26 cellular contexts compared by ENCODE assay signal in the genomic region with DNA sequence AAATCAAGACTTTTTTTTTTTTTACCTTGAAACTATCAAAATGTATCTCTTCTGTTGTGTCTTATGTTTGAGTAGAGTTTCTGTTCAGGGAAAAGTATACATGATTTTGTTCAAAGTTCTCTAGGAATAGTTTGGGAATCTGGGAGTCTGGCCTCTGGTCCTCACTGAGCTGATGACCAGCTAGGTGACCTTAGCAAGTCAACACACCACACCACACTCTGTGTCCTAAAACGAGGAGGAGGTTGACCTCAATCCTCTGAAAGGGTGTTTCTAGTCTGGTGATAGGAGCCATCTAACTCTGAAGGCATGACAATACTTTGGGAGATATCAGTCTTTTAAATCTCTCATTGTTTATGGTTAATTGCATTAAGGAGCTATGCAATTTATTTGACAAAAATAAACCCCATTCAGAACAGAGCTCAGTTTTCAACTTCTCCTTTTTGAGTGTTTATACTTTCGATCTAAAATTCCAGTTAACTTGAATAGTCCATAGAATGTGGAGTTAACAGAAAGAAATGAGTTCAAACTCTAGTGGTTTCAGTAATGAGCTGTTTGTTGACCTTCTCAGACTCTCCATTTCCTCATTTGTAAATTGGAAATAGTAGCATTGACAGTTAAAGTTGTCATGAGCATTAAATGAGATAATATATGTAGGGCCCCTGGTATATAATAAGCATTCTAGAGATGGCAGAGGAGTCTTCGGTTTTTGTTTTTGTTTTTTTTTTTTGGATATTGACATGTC.
"Had no signal": no experiment of that assay in that cellular context is flagged by ENCODE, and none has a peak within 500 bp of the region (broad histone marks: within the 10 kb centered on the region; RNA-seq: fewer than 3 reads in every experiment).

No MANE protein-coding gene starts in this region.

- H3K27me3 Mint-ChIP-seq: dendritic cell treated with granulocyte-macrophage colony-stimulating factor and Interleukin-4, amounts not matched to agents 40 ng/mL and 50 ng/mL, for 4 days; effector memory CD8-positive, alpha-beta T cell had no signal

- H3K27ac Mint-ChIP-seq: dendritic cell treated with granulocyte-macrophage colony-stimulating factor and Interleukin-4, amounts not matched to agents 40 ng/mL and 50 ng/mL, for 4 days; effector memory CD8-positive, alpha-beta T cell; nephron had no signal

- FAIRE-seq: colon, kidney, pancreas had no signal

- H3K27me3 ChIP-seq: esophagus squamous epithelium, spleen, stomach, transverse colon had no signal

- H3K36me3 ChIP-seq: esophagus squamous epithelium, pancreas, spleen, stomach, thoracic aorta, transverse colon had no signal

- H3K27ac ChIP-seq: esophagus squamous epithelium, pancreas, psoas muscle, spleen, stomach, thoracic aorta, transverse colon had no signal

- H3K4me3 Mint-ChIP-seq: dendritic cell treated with granulocyte-macrophage colony-stimulating factor and Interleukin-4, amounts not matched to agents 40 ng/mL and 50 ng/mL, for 4 days; effector memory CD8-positive, alpha-beta T cell; nephron had no signal

- DNase-seq: effector memory CD8-positive, alpha-beta T cell; esophagus squamous epithelium; foreskin fibroblast; kidney; left cardiac atrium; left ventricle myocardium superior; mesenchymal stem cell; midbrain; occipital lobe; pancreas; psoas muscle; retina; spleen; stimulated activated CD4-positive, alpha-beta T cell treated with anti-CD3 and anti-CD28 coated beads, Interleukin-15, amount 100 ng/mL, for 24 hours; stimulated activated CD4-positive, alpha-beta T cell treated with anti-CD3 and anti-CD28 coated beads, Interleukin-1b, Interleukin-23, amount 100 ng/mL, for 48 hours; stimulated activated CD4-positive, alpha-beta T cell treated with anti-CD3 and anti-CD28 coated beads, Interleukin-4, amount 100 ng/mL, for 24 hours; stimulated activated naive CD4-positive, alpha-beta T cell; stomach; substantia nigra; transverse colon had no signal

- H3K4me1 ChIP-seq: esophagus squamous epithelium, pancreas, psoas muscle, spleen, stomach, transverse colon had no signal

- H3K4me3 ChIP-seq: esophagus squamous epithelium, lung, pancreas, psoas muscle, spleen, stomach, thoracic aorta, transverse colon had no signal

- H3K9me3 Mint-ChIP-seq: dendritic cell treated with granulocyte-macrophage colony-stimulating factor and Interleukin-4, amounts not matched to agents 40 ng/mL and 50 ng/mL, for 4 days had no signal

- ATAC-seq: effector memory CD8-positive, alpha-beta T cell; left cardiac atrium; left ventricle myocardium superior; pancreas; psoas muscle; sciatic nerve had no signal

- H3K9me3 ChIP-seq: esophagus squamous epithelium, pancreas, psoas muscle, stomach, thoracic aorta, transverse colon had no signal
